Comparison of ENCODE assay signal across 19 cellular contexts in the genomic region with DNA sequence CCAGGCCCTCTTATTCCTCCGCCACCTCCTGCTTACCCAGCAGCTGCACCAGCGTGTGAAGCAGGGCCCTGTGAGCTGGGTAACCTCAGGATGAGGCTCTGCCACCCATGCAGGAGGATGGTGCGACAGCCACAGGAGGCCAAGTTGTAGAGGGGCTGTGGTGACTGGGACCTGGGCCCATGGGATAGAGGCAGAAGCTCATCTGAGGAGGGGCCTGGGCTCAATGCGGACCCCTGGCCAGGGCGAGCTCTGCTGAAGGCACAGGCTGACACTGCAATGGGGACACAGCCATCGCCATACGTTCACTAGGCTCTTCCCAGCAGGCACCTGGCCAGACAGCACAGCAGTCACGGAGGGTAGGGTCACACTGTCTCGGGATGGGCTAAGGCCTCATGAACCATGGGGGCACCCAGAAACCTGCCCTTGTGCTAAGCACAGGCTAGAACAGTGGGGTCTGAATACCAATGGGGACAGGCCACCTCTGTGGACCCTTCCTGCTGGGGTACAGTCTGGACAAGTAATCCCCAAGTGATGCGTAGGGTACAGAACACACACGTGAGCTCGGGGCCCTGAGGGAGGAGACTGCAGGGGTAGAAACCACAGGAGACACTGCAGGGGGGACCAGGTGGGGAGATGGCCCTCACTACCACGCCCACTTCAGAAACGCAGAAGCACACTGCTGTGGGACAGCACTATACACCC. TPM values are rescaled to one million over a fixed set of nuclear protein-coding genes. Genes with fewer than 3 reads are reported as not detected.
"Had no signal": no experiment of that assay in that cellular context is flagged by ENCODE, and none has a peak within 500 bp of the region (broad histone marks: within the 10 kb centered on the region; RNA-seq: fewer than 3 reads in every experiment).

No MANE protein-coding gene starts in this region.

- H3K27me3 Mint-ChIP-seq: activated B cell treated with CpG ODN at 0.5 μM for 24 hours; activated CD4-positive, alpha-beta T cell treated with anti-CD3 and anti-CD28 coated beads, Interleukin-2, amount 10 ng/mL, durations not matched to agents 24 days and 14 days; activated naive CD4-positive, alpha-beta T cell treated with anti-CD3 and anti-CD28 coated beads, Interleukin-2, amount 50 U/mL, for 24 hours; memory B cell; stimulated activated naive CD8-positive, alpha-beta T cell treated with anti-CD3 and anti-CD28 coated beads, Interleukin-15, Interleukin-2, amounts not matched to agents 100 ng/mL and 50 ng/mL, for 24 hours had no signal

- H3K27ac ChIP-seq: adrenal gland, cardiac muscle cell, foreskin keratinocyte, ovary, spleen, thyroid gland had no signal

- H3K4me1 ChIP-seq: adrenal gland had no signal

- H3K4me3 ChIP-seq: adrenal gland, cardiac muscle cell, ovary, spleen, thyroid gland had no signal

- DNase-seq: activated B cell treated with CpG ODN at 0.5 μM for 24 hours; activated CD4-positive, alpha-beta T cell treated with anti-CD3 and anti-CD28 coated beads, Interleukin-2, amount 10 ng/mL, durations not matched to agents 24 days and 14 days; cortex of kidney; effector CD8-positive, alpha-beta T cell; foreskin keratinocyte; hypothalamus; left ventricle myocardium superior; spleen; SW 1271 had no signal

- H3K36me3 ChIP-seq: adrenal gland, cardiac muscle cell, ovary, thyroid gland had no signal

- H3K27ac Mint-ChIP-seq: activated B cell treated with CpG ODN at 0.5 μM for 24 hours; activated CD4-positive, alpha-beta T cell treated with anti-CD3 and anti-CD28 coated beads, Interleukin-2, amount 10 ng/mL, durations not matched to agents 24 days and 14 days; activated naive CD4-positive, alpha-beta T cell treated with anti-CD3 and anti-CD28 coated beads, Interleukin-2, amount 50 U/mL, for 24 hours; memory B cell; stimulated activated naive CD8-positive, alpha-beta T cell treated with anti-CD3 and anti-CD28 coated beads, Interleukin-15, Interleukin-2, amounts not matched to agents 100 ng/mL and 50 ng/mL, for 24 hours had no signal

- H3K9me3 ChIP-seq: adrenal gland, ovary, spleen, thyroid gland had no signal

- H3K36me3 Mint-ChIP-seq: activated naive CD4-positive, alpha-beta T cell treated with anti-CD3 and anti-CD28 coated beads, Interleukin-2, amount 50 U/mL, for 24 hours had no signal

- ATAC-seq: foreskin keratinocyte, left ventricle myocardium superior, sciatic nerve had no signal

- H3K27me3 ChIP-seq: adrenal gland, cardiac muscle cell, foreskin keratinocyte, ovary, spleen, thyroid gland had no signal

- H3K9me3 Mint-ChIP-seq: activated B cell treated with CpG ODN at 0.5 μM for 24 hours; activated CD4-positive, alpha-beta T cell treated with anti-CD3 and anti-CD28 coated beads, Interleukin-2, amount 10 ng/mL, durations not matched to agents 24 days and 14 days; activated naive CD4-positive, alpha-beta T cell treated with anti-CD3 and anti-CD28 coated beads, Interleukin-2, amount 50 U/mL, for 24 hours; memory B cell; stimulated activated naive CD8-positive, alpha-beta T cell treated with anti-CD3 and anti-CD28 coated beads, Interleukin-15, Interleukin-2, amounts not matched to agents 100 ng/mL and 50 ng/mL, for 24 hours had no signal

- H3K4me3 Mint-ChIP-seq: activated B cell treated with CpG ODN at 0.5 μM for 24 hours; activated CD4-positive, alpha-beta T cell treated with anti-CD3 and anti-CD28 coated beads, Interleukin-2, amount 10 ng/mL, durations not matched to agents 24 days and 14 days; activated naive CD4-positive, alpha-beta T cell treated with anti-CD3 and anti-CD28 coated beads, Interleukin-2, amount 50 U/mL, for 24 hours; memory B cell; stimulated activated naive CD8-positive, alpha-beta T cell treated with anti-CD3 and anti-CD28 coated beads, Interleukin-15, Interleukin-2, amounts not matched to agents 100 ng/mL and 50 ng/mL, for 24 hours had no signal

- H3K4me1 Mint-ChIP-seq: activated B cell treated with CpG ODN at 0.5 μM for 24 hours; activated CD4-positive, alpha-beta T cell treated with anti-CD3 and anti-CD28 coated beads, Interleukin-2, amount 10 ng/mL, durations not matched to agents 24 days and 14 days had no signal

RNA-seq across cellular contexts. Expression of a gene that starts 58.8 kb away (rescaled TPM):
- total RNA-seq: activated B cell treated with CpG ODN at 0.5 μM for 24 hours; activated CD4-positive, alpha-beta T cell treated with anti-CD3 and anti-CD28 coated beads, Interleukin-2, amount 10 ng/mL, durations not matched to agents 24 days and 14 days; kidney epithelial cell had no signal
- polyA plus RNA-seq: neural cell had no signal
